16 cellular contexts compared by ENCODE assay signal in genomic region chr2:80869858-80870438, GRCh38.
DNase-seq lines count a peak whose midpoint lies in the region; ATAC-seq, FAIRE-seq and TF ChIP-seq lines count a peak whose summit lies in the region.
"Had no signal": no experiment of that assay in that cellular context is flagged by ENCODE, and none has a peak within 500 bp of the region (broad histone marks: within the 10 kb centered on the region; RNA-seq: fewer than 3 reads in every experiment).

No MANE protein-coding gene starts in this region.

- no peak for TF ChIP-seq POLR2A in HepG2 (IDR thresholded peaks at IDR 0.05; ENCODE audit: insufficient read depth in 1 of 2, low read depth in 2 of 2, low read length in 2 of 2)
- no peak for TF ChIP-seq POLR2A in right lobe of liver (IDR thresholded peaks at IDR 0.05)

- H3K4me3 ChIP-seq in HepG2 (replicated peaks in 1 of 3; ENCODE audit: insufficient read depth in 1 of 3, low read depth in 2 of 3, low read length in 3 of 3) (no peak overlapping the region), right lobe of liver (no peak overlapping the region), OCI-LY3 (ENCODE audit: low read length) (peak overlapping the region; percentile 27), mesenchymal stem cell (ENCODE audit: insufficient read depth in 1 of 2, low read depth in 1 of 2, low read length in 2 of 2) (no peak overlapping the region)
- H3K4me3 ChIP-seq: BLaER1 had no signal

- no peak overlapping the region for H3K9ac ChIP-seq in HepG2 (ENCODE audit: insufficient read depth, low read depth, low read length)
- H3K9ac ChIP-seq in OCI-LY3 (ENCODE audit: low read length) = no peak overlapping the region
- no peak overlapping the region for H3K9ac ChIP-seq in mesenchymal stem cell (ENCODE audit: low read length)
- H3K9ac ChIP-seq: BLaER1 had no signal

- intact Hi-C loops in HepG2 (cut with micrococcal nuclease; ENCODE audit: unreplicated experiment) = no loop called here
- intact Hi-C loops in right lobe of liver (cut with DNase I) = no loop called here

- ATAC-seq in HepG2 (no peak), right lobe of liver (no peak)

- no peaks in the 10 kb centered on the region for H3K36me3 ChIP-seq in HepG2 (replicated peaks in 1 of 2; ENCODE audit: control insufficient read depth in 1 of 2, insufficient read depth in 2 of 2, low read length in 2 of 2)
- H3K36me3 ChIP-seq in right lobe of liver = no peaks in the 10 kb centered on the region
- no peaks in the 10 kb centered on the region for H3K36me3 ChIP-seq in OCI-LY3 (replicated peaks; ENCODE audit: low read depth, low read length)
- H3K36me3 ChIP-seq in mesenchymal stem cell (ENCODE audit: control insufficient read depth in 1 of 2, insufficient read depth in 2 of 2, low read depth in 1 of 2, low read length in 2 of 2) = no peaks in the 10 kb centered on the region
- H3K36me3 ChIP-seq: BLaER1 had no signal

- no peaks in the 10 kb centered on the region for H3K4me1 ChIP-seq in HepG2 (ENCODE audit: insufficient read depth, low read length)
- H3K4me1 ChIP-seq in right lobe of liver = no peaks in the 10 kb centered on the region
- no peaks in the 10 kb centered on the region; the same call in 1 of the 2 replicates for H3K4me1 ChIP-seq in OCI-LY3 (ENCODE audit: low read length)
- no peaks in the 10 kb centered on the region for H3K4me1 ChIP-seq in mesenchymal stem cell (ENCODE audit: control insufficient read depth, insufficient read depth, low read depth, low read length)
- H3K4me1 ChIP-seq: BLaER1 had no signal

- in situ Hi-C loops in HepG2 (cut with HindIII; ENCODE audit: extremely low pct_ligation_motif_present, low pct_unique_long_range_greater_than_20kb) = no loop called here

- no peak overlapping the region for H3K4me2 ChIP-seq in HepG2 (ENCODE audit: low read depth, low read length)
- H3K4me2 ChIP-seq in OCI-LY3 (ENCODE audit: low read length) = peak overlapping the region; percentile 51
- H3K4me2 ChIP-seq in mesenchymal stem cell (ENCODE audit: low read length, poor library complexity, severe bottlenecking) = no peak overlapping the region
- H3K4me2 ChIP-seq: BLaER1 had no signal

- DNase-seq in HepG2 (ENCODE audit: low spot score) (no peak), right lobe of liver (no peak), mesenchymal stem cell (no peak), H4 (ENCODE audit: low spot score) (no peak), NCI-H774 (lab: John Stamatoyannopoulos, UW) (no peak)
- DNase-seq in activated CD4-positive, alpha-beta T cell treated with anti-CD3 and anti-CD28 coated beads, Interleukin-2, amount 50 U/mL, for 4 hours = no peak
- DNase-seq: AML-193; Caco-2; CD8-positive, alpha-beta memory T cell; DND-41; GDM1; H7 had no signal

- H3K27ac ChIP-seq in HepG2 (ENCODE audit: extremely low read length, insufficient read depth, low read length) (no peak overlapping the region), right lobe of liver (no peak overlapping the region), OCI-LY3 (ENCODE audit: low read length) (no peak overlapping the region), mesenchymal stem cell (ENCODE audit: low read length, poor library complexity, severe bottlenecking) (no peak overlapping the region)
- H3K27ac ChIP-seq: 22Rv1, BLaER1 had no signal

- H3K79me1 ChIP-seq in mesenchymal stem cell (replicated peaks; ENCODE audit: low read length, poor library complexity, severe bottlenecking) = no peaks in the 10 kb centered on the region

- CTCF ChIA-PET in HepG2 (lab: Yijun Ruan, JAX; ENCODE audit: low intra/inter-chr PET ratio, low total read pairs) = no interaction called here

- H3K9me3 ChIP-seq in HepG2 (ENCODE audit: low read length) (peaks cover 91% of the 10 kb centered on the region), right lobe of liver (no peaks in the 10 kb centered on the region), OCI-LY3 (ENCODE audit: insufficient read depth, low read length) (no peaks in the 10 kb centered on the region), mesenchymal stem cell (ENCODE audit: control insufficient read depth, low read length) (peaks cover 2% of the 10 kb centered on the region)
- H3K9me3 ChIP-seq: BLaER1, Caco-2 had no signal

- H3K23ac ChIP-seq in mesenchymal stem cell (ENCODE audit: low read length in 2 of 2) = no peak overlapping the region

- H3K4ac ChIP-seq in mesenchymal stem cell (ENCODE audit: low read depth in 1 of 2, low read length in 2 of 2) = no peak overlapping the region

- WGBS in HepG2 (ENCODE audit: low lambda C conversion rate) = 7% methylated on average over 7 of the region's 7 CpGs
- WGBS in right lobe of liver (ENCODE audit: insufficient coverage, low coverage, low lambda C conversion rate, missing lambda C conversion rate) = 44% methylated on average over 7 of the region's 7 CpGs
- 92% methylated on average over 7 of the region's 7 CpGs for WGBS in mesenchymal stem cell

- TF ChIP-seq CTCF in HepG2 (CRISPR knock-in tag; IDR thresholded peaks at IDR 0.05) = no peak
- TF ChIP-seq CTCF in right lobe of liver (IDR thresholded peaks at IDR 0.05) = no peak
- no peak for TF ChIP-seq CTCF in OCI-LY3 (IDR thresholded peaks at IDR 0.05; ENCODE audit: low read depth, low read length)

- no peak overlapping the region for H3K14ac ChIP-seq in mesenchymal stem cell (ENCODE audit: low read length in 2 of 2)

- H3K79me2 ChIP-seq in HepG2 (ENCODE audit: insufficient read depth, low read length) (no peaks in the 10 kb centered on the region), OCI-LY3 (ENCODE audit: low read length) (no peaks in the 10 kb centered on the region)

- TF ChIP-seq EP300 in HepG2 (IDR thresholded peaks at IDR 0.05; ENCODE audit: low read depth in 2 of 2, low read length in 2 of 2) (no peak), HepG2 (CRISPR knock-in tag; IDR thresholded peaks at IDR 0.05; ENCODE audit: borderline replicate concordance) (no peak)

- H4K91ac ChIP-seq in mesenchymal stem cell (ENCODE audit: low read length) = peak overlapping the region; percentile 64

- H2BK120ac ChIP-seq in mesenchymal stem cell (ENCODE audit: low read depth, low read length) = no peak overlapping the region

- BruUV-seq in HepG2 (replicated peaks; lab: Mats Ljungman, UMichigan) = no TSS peak

- POLR2A ChIA-PET in HepG2 (lab: Yijun Ruan, JAX) = no interaction called here

- no peak for TF ChIP-seq RAD21 in HepG2 (CRISPR knock-in tag; IDR thresholded peaks at IDR 0.05)

- no peak overlapping the region for H2BK5ac ChIP-seq in mesenchymal stem cell (ENCODE audit: low read depth, low read length, poor library complexity, severe bottlenecking)

- H4K20me1 ChIP-seq in HepG2 (ENCODE audit: insufficient read depth, low read length) (no peaks in the 10 kb centered on the region), OCI-LY3 (ENCODE audit: insufficient read depth, low read length) (no peaks in the 10 kb centered on the region)
- H4K20me1 ChIP-seq: BLaER1 had no signal

- H4K8ac ChIP-seq in mesenchymal stem cell (ENCODE audit: low read length) = peak overlapping the region; percentile 57

- FAIRE-seq in HepG2 (lab: Jason Lieb, UNC) = no peak
- FAIRE-seq: GM19239 had no signal

- H2BK12ac ChIP-seq in mesenchymal stem cell (ENCODE audit: low read length in 2 of 2) = peak overlapping the region; percentile 0 to 33

- no peaks in the 10 kb centered on the region for H3K27me3 ChIP-seq in HepG2 (ENCODE audit: control insufficient read depth in 1 of 2, insufficient read depth in 2 of 2, low read length in 2 of 2)
- H3K27me3 ChIP-seq in right lobe of liver = no peaks in the 10 kb centered on the region
- H3K27me3 ChIP-seq in OCI-LY3 (ENCODE audit: low read depth, low read length) = no peaks in the 10 kb centered on the region
- H3K27me3 ChIP-seq in mesenchymal stem cell (ENCODE audit: control insufficient read depth in 1 of 2, insufficient read depth in 1 of 2, low read length in 2 of 2) = no peaks in the 10 kb centered on the region
- H3K27me3 ChIP-seq: BLaER1 had no signal

- H3K18ac ChIP-seq in mesenchymal stem cell (ENCODE audit: low read depth in 1 of 2, low read length in 2 of 2) = peak overlapping the region in 1 of 2 experiments; percentile 25

- no peak overlapping the region for H2AK5ac ChIP-seq in mesenchymal stem cell (ENCODE audit: low read length, severe bottlenecking)

- no peak overlapping the region for H2AFZ ChIP-seq in HepG2 (ENCODE audit: low read length)
- H2AFZ ChIP-seq in OCI-LY3 (ENCODE audit: low read depth, low read length) = peak overlapping the region; percentile 55; the same call in 1 of the 2 replicates
- no peak overlapping the region for H2AFZ ChIP-seq in mesenchymal stem cell (ENCODE audit: low read depth, low read length)

- no peak overlapping the region for H2BK15ac ChIP-seq in mesenchymal stem cell (ENCODE audit: low read depth, poor library complexity, severe bottlenecking)

TF ChIP-seq in HepG2, 621 proteins besides CTCF, POLR2A, EP300 and RAD21 (continues in another document):
- TF ChIP-seq ONECUT2 (CRISPR knock-in tag; IDR thresholded peaks at IDR 0.05) (no peak), MAFF (IDR thresholded peaks at IDR 0.05; ENCODE audit: low read depth, low read length) (peak; percentile 68; the same call in 1 of the 2 replicates), SRSF4 (IDR thresholded peaks at IDR 0.05; ENCODE audit: low read depth, low read length, poor library complexity, severe bottlenecking) (no peak), CAMTA2 (CRISPR knock-in tag; IDR thresholded peaks at IDR 0.05; ENCODE audit: borderline replicate concordance) (no peak), MAFK (conservative IDR thresholded peaks at IDR 0.05 in 1 of 2, IDR thresholded peaks at IDR 0.05 in 1 of 2; ENCODE audit: low read length in 2 of 2) (peak; percentile 72 to 85)
